In genomic region chr1:230753586-230754251, GRCh38 we compare ENCODE assay signal across 8 cellular contexts. TPM values are rescaled to one million over a fixed set of nuclear protein-coding genes. Genes with fewer than 3 reads are reported as not detected.
DNase-seq lines count a peak whose midpoint lies in the region; ATAC-seq and TF ChIP-seq lines count a peak whose summit lies in the region.

No MANE protein-coding gene starts in this region.

- TF ChIP-seq POLR2A in tibial nerve (IDR thresholded peaks at IDR 0.05) = no peak

- H3K4me1 ChIP-seq in tibial nerve = peaks cover 0 to 23% (median 2%) of the 10 kb centered on the region in 4 donors

- H3K27ac ChIP-seq in substantia nigra (ENCODE audit: low read depth, low read length, poor library complexity, severe bottlenecking) (peak overlapping the region; percentile 96), tibial nerve (peak overlapping the region in 2 of 4 donors; percentile 3 to 58)

- TF ChIP-seq CTCF in tibial nerve (IDR thresholded peaks at IDR 0.05) = no peak

- no peaks in the 10 kb centered on the region for H3K27me3 ChIP-seq in tibial nerve

- DNase-seq in activated CD4-positive, CD25-positive, alpha-beta regulatory T cell treated with anti-CD3 and anti-CD28 coated beads, Interleukin-2, amount 50 U/mL, for 72 hours = peak; percentile 56
- DNase-seq in NCI-H345 (lab: John Stamatoyannopoulos, UW) = peak; percentile 78
- peak; percentile 68 to 93 for DNase-seq in T47D (ENCODE audit: low read depth in 1 of 2, low spot score in 1 of 2)
- DNase-seq in left lobe of liver (ENCODE audit: low spot score) = no peak
- DNase-seq in substantia nigra (lab: John Stamatoyannopoulos, UW) = peak in 38 of 49 donors; percentile 5 to 71 (median 43)
- no peak for DNase-seq in tibial nerve (ENCODE audit: low spot score in 2 of 2)

- no peaks in the 10 kb centered on the region for H3K36me3 ChIP-seq in tibial nerve

- H3K9me3 ChIP-seq in tibial nerve = no peaks in the 10 kb centered on the region

- in situ Hi-C loops in T47D (cut with HindIII; ENCODE audit: low pct_unique_long_range_greater_than_20kb, low sequenced_read_pairs) = no loop called here

- peak overlapping the region in 1 of 4 donors; percentile 24 for H3K4me3 ChIP-seq in tibial nerve

- TF ChIP-seq EP300 in tibial nerve (IDR thresholded peaks at IDR 0.05) = no peak

- 23 to 32% methylated on average over 24 of the region's 24 CpGs for WGBS in tibial nerve, 2 donors

- no peak for ATAC-seq in activated CD4-positive, CD25-positive, alpha-beta regulatory T cell treated with anti-CD3 and anti-CD28 coated beads, Interleukin-2, amount 50 U/mL, for 24 hours
- ATAC-seq in left lobe of liver (peak; percentile 57), HG02852 (IDR thresholded peaks at IDR 0.05; ENCODE audit: unreplicated experiment) (no peak)

RNA-seq across cellular contexts. Expression of gene CAPN9, which starts 6.5 kb away (rescaled TPM):
- total RNA-seq in left lobe of liver = not detected
- 10 to 100 TPM in 1 of 4 donors, not detected in 3; 13.1 TPM for total RNA-seq in tibial nerve

RNA-seq across cellular contexts. Expression of gene AGT, which starts 39.8 kb away (rescaled TPM):
- 2,376 TPM for total RNA-seq in left lobe of liver
- 10 to 100 TPM in 2 of 4 donors, 1 to 10 TPM in 2; 2.7 to 25.2 (median 7.0) TPM for total RNA-seq in tibial nerve

Comparison
In these comparisons a context has a peak if more than half of its experiments do, and no peak if none do; other contexts are left out.
1. DNase-seq: peak in activated CD4-positive, CD25-positive, alpha-beta regulatory T cell treated with anti-CD3 and anti-CD28 coated beads, Interleukin-2, amount 50 U/mL, for 72 hours (single experiment), NCI-H345 (single experiment), T47D (2 of 2) and substantia nigra (38 of 49); none in left lobe of liver (single experiment) and tibial nerve (0 of 2).
2. RNA of gene AGT, which starts 39.8 kb away (total RNA-seq): 2,376 TPM in left lobe of liver (single experiment); 2.7 to 25.2 TPM in tibial nerve; every median in the first group is over 10 times any median in the second.